Comparison of ENCODE assay signal across 19 cellular contexts in the genomic region with DNA sequence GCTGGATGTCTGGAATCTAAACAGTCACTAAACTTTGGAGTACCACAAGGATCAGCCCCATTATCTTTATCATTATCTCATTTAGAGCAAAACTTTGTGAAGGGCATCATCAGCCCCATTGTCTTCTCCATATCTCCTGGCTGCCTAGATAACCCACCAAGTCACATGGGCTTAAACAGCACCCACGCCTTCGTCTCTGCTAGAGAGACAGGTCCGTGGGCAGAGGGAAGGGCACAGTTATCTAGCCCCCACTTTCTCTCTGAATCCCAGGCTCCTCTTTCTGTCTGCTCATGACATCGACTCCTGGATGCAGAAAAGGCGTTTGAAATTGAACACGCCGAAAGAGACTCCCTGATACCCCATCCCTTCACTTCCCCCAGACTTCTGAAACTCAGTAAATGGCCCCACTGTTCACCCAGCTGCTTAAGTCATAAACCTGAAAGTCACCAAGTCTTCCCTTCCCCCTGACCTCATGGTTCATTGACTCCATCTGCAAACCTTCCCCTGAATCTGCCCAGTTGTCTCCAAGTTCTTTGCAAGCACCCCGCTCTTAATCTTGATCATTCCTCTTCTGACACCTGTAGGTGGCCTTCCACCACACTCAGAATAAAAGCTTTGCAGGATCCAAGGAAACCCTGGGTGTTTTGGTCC. TPM values are rescaled to one million over a fixed set of nuclear protein-coding genes. Genes with fewer than 3 reads are reported as not detected.
DNase-seq lines count a peak whose midpoint lies in the region; ATAC-seq, FAIRE-seq and TF ChIP-seq lines count a peak whose summit lies in the region.
"Had no signal": no experiment of that assay in that cellular context is flagged by ENCODE, and none has a peak within 500 bp of the region (broad histone marks: within the 10 kb centered on the region; RNA-seq: fewer than 3 reads in every experiment).

No MANE protein-coding gene starts in this region.

- H2AFZ ChIP-seq in OCI-LY3 (ENCODE audit: low read depth, low read length) = no peak overlapping the region

- no peaks in the 10 kb centered on the region for H3K27me3 ChIP-seq in OCI-LY3 (ENCODE audit: low read depth, low read length)

- TF ChIP-seq CTCF in GM12865 (IDR thresholded peaks at IDR 0.05; ENCODE audit: insufficient read depth, low read depth, low read length, missing control alignments) (no peak), OCI-LY3 (IDR thresholded peaks at IDR 0.05; ENCODE audit: low read depth, low read length) (no peak), MCF 10A (IDR thresholded peaks at IDR 0.05; ENCODE audit: unreplicated experiment) (no peak), osteocyte (IDR thresholded peaks at IDR 0.05) (no peak)

- H3K27ac Mint-ChIP-seq in MCF 10A (ENCODE audit: low read depth, unreplicated experiment) = no peak overlapping the region
- H3K27ac Mint-ChIP-seq in osteocyte (ENCODE audit: unreplicated experiment) = no peak overlapping the region
- H3K27ac Mint-ChIP-seq: activated CD4-positive, alpha-beta T cell treated with anti-CD3 and anti-CD28 coated beads, Interleukin-2, amount 10 ng/mL, durations not matched to agents 7 days and 5 days; T-helper 1 cell treated with Interleukin-12 subunit alpha and Interleukin-12 subunit beta and Interleukin-4 antibody, amounts not matched to agents 30 μg/mL and 1 μg/mL, for 36 hours had no signal

- H3K4me3 ChIP-seq in GM12865 (ENCODE audit: low read depth, low read length) (no peak overlapping the region), OCI-LY3 (ENCODE audit: low read length) (0 out of 2 replicates have a peak overlapping the region, but pooled peaks have one; percentile 4)
- H3K4me3 ChIP-seq: heart right ventricle had no signal

- POLR2A ChIA-PET in MCF 10A (lab: Yijun Ruan, JAX) = no interaction called here

- no peaks in the 10 kb centered on the region for H3K9me3 ChIP-seq in OCI-LY3 (ENCODE audit: insufficient read depth, low read length)
- H3K9me3 ChIP-seq: heart right ventricle had no signal

- H3K4me2 ChIP-seq in OCI-LY3 (ENCODE audit: low read length) = peak overlapping the region; percentile 40

- ATAC-seq in HG02678 (IDR thresholded peaks at IDR 0.05; ENCODE audit: unreplicated experiment) = peak; percentile 96
- ATAC-seq: heart right ventricle, left lobe of liver had no signal

- intact Hi-C loops in MCF 10A (cut with micrococcal nuclease) = no loop called here

- H3K36me3 ChIP-seq in OCI-LY3 (replicated peaks; ENCODE audit: low read depth, low read length) = no peaks in the 10 kb centered on the region
- H3K36me3 ChIP-seq: heart right ventricle had no signal

- no peak overlapping the region for H3K9ac ChIP-seq in OCI-LY3 (ENCODE audit: low read length)

- peaks cover 8% of the 10 kb centered on the region; the same call in 1 of the 2 replicates for H3K4me1 ChIP-seq in OCI-LY3 (ENCODE audit: low read length)
- H3K4me1 ChIP-seq: heart right ventricle had no signal

- H3K9me3 Mint-ChIP-seq in MCF 10A (ENCODE audit: unreplicated experiment) (no peaks in the 10 kb centered on the region), osteocyte (ENCODE audit: unreplicated experiment) (no peaks in the 10 kb centered on the region)
- H3K9me3 Mint-ChIP-seq: activated CD4-positive, alpha-beta T cell treated with anti-CD3 and anti-CD28 coated beads, Interleukin-2, amount 10 ng/mL, durations not matched to agents 7 days and 5 days; T-helper 1 cell treated with Interleukin-12 subunit alpha and Interleukin-12 subunit beta and Interleukin-4 antibody, amounts not matched to agents 30 μg/mL and 1 μg/mL, for 36 hours had no signal

- in situ Hi-C loops in ACHN (cut with HindIII; ENCODE audit: low pct_ligation_motif_present, low pct_unique_long_range_greater_than_20kb, low sequenced_read_pairs) = no loop called here

- FAIRE-seq in GM19239 (lab: Jason Lieb, UNC) = peak; percentile 98

- no peaks in the 10 kb centered on the region for H3K79me2 ChIP-seq in OCI-LY3 (ENCODE audit: low read length)

- DNase-seq in GM12865 (ENCODE audit: low read depth) (peak; percentile 64), GM19239 (ENCODE audit: insufficient read length, low spot score) (peak; percentile 47), MCF 10A (ENCODE audit: unreplicated experiment) (no peak), ACHN (no peak), NCI-H526 (lab: John Stamatoyannopoulos, UW) (no peak), osteocyte (ENCODE audit: extremely low spot score, unreplicated experiment) (no peak)
- DNase-seq: activated CD4-positive, alpha-beta T cell treated with anti-CD3 and anti-CD28 coated beads, Interleukin-2, amount 10 ng/mL, durations not matched to agents 7 days and 5 days; activated T-cell treated with anti-CD3 and anti-CD28 coated beads, Interleukin-2, amount 50 U/mL, for 48 hours; amniotic stem cell; DMS 273 treated with DMSO at 0.1 percent for 48 hours; erythroblast; heart right ventricle; IMR-90; NCI-H1436; stimulated activated CD4-positive, alpha-beta T cell treated with anti-CD3 and anti-CD28 coated beads, Interleukin-2, amount 100 ng/mL, for 24 hours had no signal

- no peaks in the 10 kb centered on the region for H4K20me1 ChIP-seq in OCI-LY3 (ENCODE audit: insufficient read depth, low read length)

- H3K36me3 Mint-ChIP-seq in MCF 10A (ENCODE audit: insufficient read depth, unreplicated experiment) (no peaks in the 10 kb centered on the region), osteocyte (ENCODE audit: unreplicated experiment) (no peaks in the 10 kb centered on the region)

- CTCF ChIA-PET in MCF 10A (lab: Yijun Ruan, JAX) = no interaction called here

- H3K4me3 Mint-ChIP-seq in MCF 10A (ENCODE audit: unreplicated experiment) = no peak overlapping the region
- H3K4me3 Mint-ChIP-seq in osteocyte (ENCODE audit: unreplicated experiment) = no peak overlapping the region
- H3K4me3 Mint-ChIP-seq: activated CD4-positive, alpha-beta T cell treated with anti-CD3 and anti-CD28 coated beads, Interleukin-2, amount 10 ng/mL, durations not matched to agents 7 days and 5 days; T-helper 1 cell treated with Interleukin-12 subunit alpha and Interleukin-12 subunit beta and Interleukin-4 antibody, amounts not matched to agents 30 μg/mL and 1 μg/mL, for 36 hours had no signal

- peaks cover 7% of the 10 kb centered on the region for H3K4me1 Mint-ChIP-seq in MCF 10A (ENCODE audit: insufficient read depth, unreplicated experiment)
- H3K4me1 Mint-ChIP-seq in osteocyte (ENCODE audit: unreplicated experiment) = no peaks in the 10 kb centered on the region
- H3K4me1 Mint-ChIP-seq: activated CD4-positive, alpha-beta T cell treated with anti-CD3 and anti-CD28 coated beads, Interleukin-2, amount 10 ng/mL, durations not matched to agents 7 days and 5 days had no signal

- H3K27ac ChIP-seq in OCI-LY3 (ENCODE audit: low read length) = no peak overlapping the region
- H3K27ac ChIP-seq: heart right ventricle had no signal

- BruUV-seq in MCF 10A (replicated peaks; lab: Mats Ljungman, UMichigan) = no TSS peak

- H3K27me3 Mint-ChIP-seq in MCF 10A (ENCODE audit: insufficient read depth, unreplicated experiment) (no peaks in the 10 kb centered on the region), osteocyte (ENCODE audit: unreplicated experiment) (peaks cover 23% of the 10 kb centered on the region)

RNA-seq across cellular contexts. Expression of a gene that starts 20.9 kb away (rescaled TPM):
- total RNA-seq in MCF 10A (2022) (49.6 and 70.0 TPM in 2 replicates), osteocyte (37.2 and 38.5 TPM in 2 replicates)

Comparison
In these comparisons a context has a peak if more than half of its experiments do, and no peak if none do; other contexts are left out.
1. DNase-seq: peak in GM12865 (single experiment) and GM19239 (single experiment); none in MCF 10A (single experiment), ACHN (single experiment), NCI-H526 (0 of 2) and osteocyte (single experiment).